ENCODE assay signal across 1 cellular context in the genomic region with DNA sequence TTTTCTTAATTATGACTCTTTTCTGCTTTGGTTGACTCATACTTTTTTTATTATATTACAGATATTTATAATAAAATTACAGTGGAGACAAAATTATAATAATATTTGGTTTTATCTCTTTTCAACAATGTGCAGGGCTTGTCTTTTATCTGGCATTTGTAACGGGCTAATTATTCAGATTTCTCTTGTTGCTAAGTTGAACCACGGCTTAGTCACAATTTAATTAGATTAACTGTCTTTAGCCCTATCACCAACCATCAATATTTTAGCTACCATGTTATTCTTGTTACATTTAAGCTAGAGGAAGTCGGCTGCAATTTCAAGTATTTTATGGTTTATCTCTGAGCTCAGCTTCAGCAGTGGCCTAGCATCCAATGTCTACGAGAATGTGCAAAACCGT.
TF ChIP-seq lines count a peak whose summit lies in the region.

No MANE protein-coding gene starts in this region.

TF ChIP-seq in SK-N-SH, 30 proteins besides CTCF, POLR2A, EP300 and RAD21 (continued from another document):
- TF ChIP-seq, protein P1, sequence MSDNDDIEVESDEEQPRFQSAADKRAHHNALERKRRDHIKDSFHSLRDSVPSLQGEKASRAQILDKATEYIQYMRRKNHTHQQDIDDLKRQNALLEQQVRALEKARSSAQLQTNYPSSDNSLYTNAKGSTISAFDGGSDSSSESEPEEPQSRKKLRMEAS (IDR thresholded peaks at IDR 0.05; ENCODE audit: low read depth) = no peak
- TF ChIP-seq, protein P2, sequence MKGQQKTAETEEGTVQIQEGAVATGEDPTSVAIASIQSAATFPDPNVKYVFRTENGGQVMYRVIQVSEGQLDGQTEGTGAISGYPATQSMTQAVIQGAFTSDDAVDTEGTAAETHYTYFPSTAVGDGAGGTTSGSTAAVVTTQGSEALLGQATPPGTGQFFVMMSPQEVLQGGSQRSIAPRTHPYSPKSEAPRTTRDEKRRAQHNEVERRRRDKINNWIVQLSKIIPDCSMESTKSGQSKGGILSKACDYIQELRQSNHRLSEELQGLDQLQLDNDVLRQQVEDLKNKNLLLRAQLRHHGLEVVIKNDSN (IDR thresholded peaks at IDR 0.05; ENCODE audit: borderline replicate concordance, low read depth) = no peak
- TF ChIP-seq RXRA (IDR thresholded peaks at IDR 0.05; ENCODE audit: borderline replicate concordance, low read depth) = no peak
- TF ChIP-seq TEAD4 (IDR thresholded peaks at IDR 0.05; ENCODE audit: borderline replicate concordance, insufficient read depth) = no peak
- peak; percentile 35 for TF ChIP-seq CHD2 (IDR thresholded peaks at IDR 0.05; ENCODE audit: low read length, partially characterized antibody)
